Comparison of ENCODE assay signal across 8 cellular contexts in genomic region chr2:85753525-85754312, GRCh38. TPM values are rescaled to one million over a fixed set of nuclear protein-coding genes. Genes with fewer than 3 reads are reported as not detected.
DNase-seq lines count a peak whose midpoint lies in the region; ATAC-seq and TF ChIP-seq lines count a peak whose summit lies in the region.

TSS of gene ATOH8 (plus strand) at chr2:85753991. CDS start at chr2:85754190, 199 bp downstream.

- TF ChIP-seq POLR2A in esophagus muscularis mucosa (IDR thresholded peaks at IDR 0.05; ENCODE audit: low read depth), result no peak
- TF ChIP-seq POLR2A in testis (IDR thresholded peaks at IDR 0.05), result no peak

- H3K9me3 ChIP-seq in MG63, result no peaks in the 10 kb centered on the region
- H3K9me3 ChIP-seq in esophagus muscularis mucosa, result no peaks in the 10 kb centered on the region
- no peaks in the 10 kb centered on the region for H3K9me3 ChIP-seq in testis

- H3K27ac ChIP-seq in esophagus muscularis mucosa (replicated peaks in 1 of 4) (peak within 1 kb of the TSS; percentile 77 to 89 (median 84)), testis (peak within 1 kb of the TSS; percentile 39 to 61)

- H3K36me3 ChIP-seq in MG63 (peaks cover 27% of the 10 kb centered on the region), esophagus muscularis mucosa (peaks cover 0 to 30% (median 5%) of the 10 kb centered on the region in 4 donors), testis (ENCODE audit: low read depth, missing control alignments) (no peaks in the 10 kb centered on the region)

- H3K4me1 ChIP-seq in esophagus muscularis mucosa (peaks cover 54 to 95% (median 85%) of the 10 kb centered on the region in 4 donors), testis (peaks cover 20% of the 10 kb centered on the region)

- H3K27me3 ChIP-seq in MG63, result no peaks in the 10 kb centered on the region
- no peaks in the 10 kb centered on the region for H3K27me3 ChIP-seq in esophagus muscularis mucosa
- no peaks in the 10 kb centered on the region for H3K27me3 ChIP-seq in testis

- no peak for ATAC-seq in GM21360 (IDR thresholded peaks at IDR 0.05; ENCODE audit: unreplicated experiment)

- no peak for TF ChIP-seq CTCF in esophagus muscularis mucosa (IDR thresholded peaks at IDR 0.05)
- no peak for TF ChIP-seq CTCF in testis (IDR thresholded peaks at IDR 0.05)

- intact Hi-C loops in esophagus muscularis mucosa (cut with DNase I) (no loop called here), testis (cut with DNase I; ENCODE audit: low total_unique reads) (no loop called here)

- DNase-seq in EL (peak; percentile 63), MG63 (peak; percentile 76), esophagus muscularis mucosa (ENCODE audit: extremely low spot score) (no peak), midbrain (lab: John Stamatoyannopoulos, UW) (peak; percentile 82), testis (peak; percentile 63), middle frontal gyrus (ENCODE audit: extremely low spot score, low spot score) (no peak)
- DNase-seq in activated CD4-positive, alpha-beta T cell treated with anti-CD3 and anti-CD28 coated beads, Interleukin-2, amount 50 U/mL, for 48 hours, result peak; percentile 36 to 49

- 6% methylated on average over 47 of the region's 81 CpGs for WGBS in esophagus muscularis mucosa
- WGBS in testis, 2 donors, result 0 to 1% methylated on average over 22 to 81 of the region's 81 CpGs

- H3K4me3 ChIP-seq in MG63 (peak within 1 kb of the TSS; percentile 72), esophagus muscularis mucosa (peak within 1 kb of the TSS; percentile 80 to 98 (median 86)), testis (peak within 1 kb of the TSS; percentile 66 to 70)

- TF ChIP-seq EP300 in esophagus muscularis mucosa (IDR thresholded peaks at IDR 0.05), result no peak

RNA-seq across cellular contexts. Expression of gene ATOH8, which starts in this region (rescaled TPM):
- 43.5 and 59.1 TPM in 2 replicates for total RNA-seq in MG63 (2014; rRNA removed; shearing (Covaris generic); ENCODE audit: low replicate concordance)
- 100 to 1,000 TPM in 1 of 4 donors, 10 to 100 TPM in 3; 41.1 to 124 (median 62.5) TPM for total RNA-seq in esophagus muscularis mucosa
- 10 to 100 TPM; 14.2 to 16.8 TPM for total RNA-seq in testis
- 13.5 TPM for polyA plus RNA-seq in testis (ENCODE audit: insufficient read depth, low read depth, low replicate concordance)

Comparison
In these comparisons a context has a peak if more than half of its experiments do, and no peak if none do; other contexts are left out.
1. DNase-seq: peak in EL (single experiment), MG63 (single experiment), activated CD4-positive, alpha-beta T cell treated with anti-CD3 and anti-CD28 coated beads, Interleukin-2, amount 50 U/mL, for 48 hours (2 of 2), midbrain (single experiment) and testis (single experiment); none in esophagus muscularis mucosa (single experiment) and middle frontal gyrus (single experiment).
2. Peak in every context shown above with its lines, with median percentiles within 50 percentile points of each other: H3K4me3 ChIP-seq.